ENCODE assay signal across 11 cellular contexts in the genomic region with DNA sequence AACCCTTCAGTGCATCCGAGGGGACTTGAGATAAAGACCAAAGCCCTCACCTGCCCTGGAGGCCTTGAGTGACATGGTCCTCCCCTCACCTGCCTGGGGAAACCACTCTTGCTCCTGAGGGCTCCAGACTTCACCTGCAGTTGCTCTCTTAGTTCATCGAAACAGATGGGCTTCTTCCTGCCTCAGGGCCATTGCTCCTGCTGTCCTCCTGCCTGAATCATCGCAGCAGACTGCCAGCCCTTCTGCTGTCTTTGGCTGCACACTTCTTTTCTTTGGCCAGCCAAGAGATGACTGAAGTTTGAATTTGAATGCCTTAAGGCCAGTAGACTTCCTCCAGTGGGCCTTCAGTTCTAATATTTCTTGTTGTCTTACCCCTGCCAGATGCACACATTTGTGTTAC. TPM values are rescaled to one million over a fixed set of nuclear protein-coding genes. Genes with fewer than 3 reads are reported as not detected.
DNase-seq lines count a peak whose midpoint lies in the region; ATAC-seq, FAIRE-seq and TF ChIP-seq lines count a peak whose summit lies in the region.
"Had no signal": no experiment of that assay in that cellular context is flagged by ENCODE, and none has a peak within 500 bp of the region (broad histone marks: within the 10 kb centered on the region; RNA-seq: fewer than 3 reads in every experiment).

No MANE protein-coding gene starts in this region.

- TF ChIP-seq EP300 in A549 (IDR thresholded peaks at IDR 0.05), result no peak
- TF ChIP-seq EP300 in K562 (IDR thresholded peaks at IDR 0.05; ENCODE audit: low read length), result no peak

- H3K79me2 ChIP-seq in K562 (ENCODE audit: control insufficient read depth, insufficient read depth, low read length), result no peaks in the 10 kb centered on the region

- TF ChIP-seq RAD21 in A549 (conservative IDR thresholded peaks at IDR 0.05 in 1 of 2, IDR thresholded peaks at IDR 0.05 in 1 of 2) (no peak), K562 (CRISPR knock-in tag; conservative IDR thresholded peaks at IDR 0.05 in 1 of 2, IDR thresholded peaks at IDR 0.05 in 1 of 2) (no peak)

- no peak overlapping the region for H3K9ac ChIP-seq in K562 (ENCODE audit: insufficient read depth in 1 of 2, low read depth in 2 of 2, low read length in 2 of 2)

- in situ Hi-C loops in G401 (cut with HindIII; ENCODE audit: low sequenced_read_pairs), result no loop called here
- in situ Hi-C loops in K562 (cut with MboI), result no loop called here

- no peak for ATAC-seq in A549
- ATAC-seq in K562, result no peak
- no peak for ATAC-seq in HG03175 (IDR thresholded peaks at IDR 0.05; ENCODE audit: unreplicated experiment)

- no peak overlapping the region for H3K4me3 ChIP-seq in A549
- no peak overlapping the region for H3K4me3 ChIP-seq in K562
- no peak overlapping the region for H3K4me3 ChIP-seq in Peyer's patch
- H3K4me3 ChIP-seq: heart left ventricle had no signal

- CTCF ChIA-PET in A549 (lab: Yijun Ruan, JAX), result interaction anchor here (0.9 kb wide), 1 partner anchor 566 kb away, joined by 4 read pairs; no protein-coding TSS in a partner anchor
- CTCF ChIA-PET in K562 (lab: Yijun Ruan, JAX; ENCODE audit: low intra/inter-chr PET ratio), result interaction anchor here (0.6 kb wide), 1 partner anchor 908 kb away, joined by 3 read pairs; no protein-coding TSS in a partner anchor

- TF ChIP-seq POLR2A in A549 (IDR thresholded peaks at IDR 0.05; ENCODE audit: low read length) (no peak), K562 (conservative IDR thresholded peaks at IDR 0.05) (no peak), Peyer's patch (IDR thresholded peaks at IDR 0.05) (no peak)

- no peaks in the 10 kb centered on the region for H3K9me1 ChIP-seq in K562 (ENCODE audit: control insufficient read depth, insufficient read depth, low read length)

- H3K4me1 ChIP-seq in A549 (peaks cover 19% of the 10 kb centered on the region), K562 (replicated peaks in 1 of 2; ENCODE audit: control insufficient read depth in 2 of 2, insufficient read depth in 2 of 2, low read length in 2 of 2) (peaks cover 0 to 19% of the 10 kb centered on the region in 2 experiments; a peak in 4 of 5 replicates), Peyer's patch (peaks cover 0 to 19% (median 2%) of the 10 kb centered on the region in 4 donors)

- no TSS peak for BruUV-seq in K562 (replicated peaks; lab: Mats Ljungman, UMichigan)

- POLR2A ChIA-PET in A549 (lab: Yijun Ruan, JAX), result no interaction called here
- POLR2A ChIA-PET in K562 (lab: Yijun Ruan, JAX), result interaction anchor here (1.1 to 2.0 kb wide), 4 partner anchors 11 to 201 kb away, joined by 3 to 9 read pairs (median 6); no protein-coding TSS in a partner anchor

- no peaks in the 10 kb centered on the region for H4K20me1 ChIP-seq in K562 (replicated peaks; ENCODE audit: control insufficient read depth, insufficient read depth, low read length)

- H3K27ac ChIP-seq in A549 (peak overlapping the region; percentile 71 to 74; a peak in 4 of 6 replicates), K562 (ENCODE audit: extremely low read depth, low read depth, low read length) (no peak overlapping the region), Peyer's patch (peak overlapping the region in 2 of 4 donors; percentile 74)

- 92% methylated on average over 3 of the region's 3 CpGs for WGBS in A549 (ENCODE audit: missing lambda C conversion rate)
- 39% methylated on average over 3 of the region's 3 CpGs for WGBS in K562 (ENCODE audit: insufficient coverage, low coverage, missing lambda C conversion rate)

- H2AFZ ChIP-seq in K562 (ENCODE audit: low read depth, low read length), result peak overlapping the region; percentile 88

- DNase-seq in A549 (ENCODE audit: low read depth in 1 of 2, low spot score in 1 of 2) (no peak), G401 (ENCODE audit: low spot score) (peak; percentile 25), K562 (ENCODE audit: extremely low read depth in 1 of 4, low spot score in 3 of 4) (no peak), islet precursor cell (peak; percentile 60), Peyer's patch (no peak), NCI-H748 treated with DMSO at 0.1 percent for 48 hours (lab: John Stamatoyannopoulos, UW) (no peak), NCI-H748 (lab: John Stamatoyannopoulos, UW; ENCODE audit: unreplicated experiment) (no peak)
- DNase-seq: activated naive CD4-positive, alpha-beta T cell treated with anti-CD3 and anti-CD28 coated beads, Interleukin-2, amount 50 U/mL, for 16 hours; effector CD4-positive, alpha-beta T cell had no signal

- H3K4me2 ChIP-seq in A549 (no peak overlapping the region), K562 (ENCODE audit: insufficient read depth, low read length) (no peak overlapping the region)

- TF ChIP-seq CTCF in A549 (IDR thresholded peaks at IDR 0.05) (no peak), K562 (IDR thresholded peaks at IDR 0.05 in 2 of 3, conservative IDR thresholded peaks at IDR 0.05 in 1 of 3; ENCODE audit: insufficient read depth in 2 of 3, low read depth in 1 of 3, low read length in 3 of 3) (no peak), Peyer's patch (IDR thresholded peaks at IDR 0.05) (no peak)

- H3K27me3 ChIP-seq in K562 (ENCODE audit: control insufficient read depth in 2 of 2, insufficient read depth in 2 of 2, low read length in 2 of 2), result no peaks in the 10 kb centered on the region
- H3K27me3 ChIP-seq in Peyer's patch, result no peaks in the 10 kb centered on the region
- H3K27me3 ChIP-seq: heart left ventricle had no signal

- no peak for FAIRE-seq in A549 (lab: Jason Lieb, UNC)
- peak; percentile 42 for FAIRE-seq in K562 (lab: Jason Lieb, UNC)

- intact Hi-C loops in K562 (cut with micrococcal nuclease), result loop anchor here (10.0 kb wide), 1 partner anchor 200 kb away; no protein-coding TSS in a partner anchor

- H3K9me3 ChIP-seq in A549, result no peaks in the 10 kb centered on the region
- no peaks in the 10 kb centered on the region for H3K9me3 ChIP-seq in K562 (replicated peaks; ENCODE audit: control insufficient read depth, insufficient read depth, low read depth, low read length)
- H3K9me3 ChIP-seq in Peyer's patch, result no peaks in the 10 kb centered on the region
- H3K9me3 ChIP-seq: heart left ventricle had no signal

- no peaks in the 10 kb centered on the region for H3K36me3 ChIP-seq in K562 (ENCODE audit: control insufficient read depth, insufficient read depth, low read length)
- H3K36me3 ChIP-seq in Peyer's patch, result no peaks in the 10 kb centered on the region
- H3K36me3 ChIP-seq: heart left ventricle had no signal

TF ChIP-seq in A549, 52 proteins besides CTCF, POLR2A, EP300 and RAD21 (continues in another document):
- TF ChIP-seq JUNB (IDR thresholded peaks at IDR 0.05) (no peak), ZFP36 (IDR thresholded peaks at IDR 0.05; ENCODE audit: borderline replicate concordance, partially characterized antibody) (no peak)
- TF ChIP-seq, protein P1, sequence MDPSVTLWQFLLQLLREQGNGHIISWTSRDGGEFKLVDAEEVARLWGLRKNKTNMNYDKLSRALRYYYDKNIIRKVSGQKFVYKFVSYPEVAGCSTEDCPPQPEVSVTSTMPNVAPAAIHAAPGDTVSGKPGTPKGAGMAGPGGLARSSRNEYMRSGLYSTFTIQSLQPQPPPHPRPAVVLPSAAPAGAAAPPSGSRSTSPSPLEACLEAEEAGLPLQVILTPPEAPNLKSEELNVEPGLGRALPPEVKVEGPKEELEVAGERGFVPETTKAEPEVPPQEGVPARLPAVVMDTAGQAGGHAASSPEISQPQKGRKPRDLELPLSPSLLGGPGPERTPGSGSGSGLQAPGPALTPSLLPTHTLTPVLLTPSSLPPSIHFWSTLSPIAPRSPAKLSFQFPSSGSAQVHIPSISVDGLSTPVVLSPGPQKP (IDR thresholded peaks at IDR 0.05; ENCODE audit: low read depth, low read length), result no peak

TF ChIP-seq in K562, 482 proteins besides CTCF, POLR2A, EP300 and RAD21 (continues in another document):
- TF ChIP-seq DPF2 (IDR thresholded peaks at IDR 0.05), result no peak
- TF ChIP-seq TAL1 (IDR thresholded peaks at IDR 0.05), result no peak
- no peak for TF ChIP-seq ZNF644 (tag; IDR thresholded peaks at IDR 0.05; ENCODE audit: low read depth)
- no peak for TF ChIP-seq SIX5 (IDR thresholded peaks at IDR 0.05; ENCODE audit: borderline replicate concordance in 1 of 2, insufficient read depth in 1 of 2, low read depth in 1 of 2, low read length in 2 of 2)
- TF ChIP-seq TAF7 (tag; IDR thresholded peaks at IDR 0.05), result no peak
- TF ChIP-seq TCFL5 (CRISPR knock-in tag; conservative IDR thresholded peaks at IDR 0.05), result no peak

RNA-seq across cellular contexts. Expression of gene SGK1, which starts 56.6 kb away (rescaled TPM):
- 131 and 133 TPM in 2 replicates for polyA plus RNA-seq in A549 (2011; rRNA removed)
- polyA plus RNA-seq in A549 (2012; cell fraction: cytosol; rRNA removed), result 105 and 117 TPM in 2 replicates
- 226 and 278 TPM in 2 replicates for polyA plus RNA-seq in A549 (2012; cell fraction: nucleus; rRNA removed)
- polyA plus RNA-seq in A549 (2017; fragmentation: RNase III; extraction: RNeasy Plus Mini Kit Qiagen cat#74134 plus additional on column Dnase treatment), result 32.0 to 41.5 TPM (median 41.3 TPM) in 3 replicates
- 143 and 146 TPM in 2 replicates for polyA minus RNA-seq in A549 (2011; rRNA and poly(A)+ RNA removed)
- 3.9 and 4.8 TPM in 2 replicates for total RNA-seq in G401 (2014; rRNA removed; shearing (Covaris generic))
- 35.0 and 54.6 TPM in 2 replicates for total RNA-seq in K562 (2011; cell fraction: chromatin; rRNA removed; ENCODE audit: low replicate concordance)
- 17.8 and 31.9 TPM in 2 replicates for total RNA-seq in K562 (2011; cell fraction: nucleolus; rRNA removed)
- total RNA-seq in K562 (2011; cell fraction: nucleoplasm; rRNA removed), result 34.4 and 40.1 TPM in 2 replicates
- total RNA-seq in K562 (2014; rRNA removed), result 4.9 and 7.7 TPM in 2 replicates
- total RNA-seq in K562 (2014; rRNA removed; fragmentation: Illumina TruSeq; extraction: Trizol), result 3.7 and 4.1 TPM in 2 replicates
- total RNA-seq in K562 (2015; rRNA removed; fragmentation: Illumina TruSeq; extraction: Trizol), result 5.0 and 7.2 TPM in 2 replicates
- total RNA-seq in K562 (2021), result 3.7 and 4.3 TPM in 2 replicates
- polyA plus RNA-seq in K562 (2011; rRNA removed), result 3.5 and 3.8 TPM in 2 replicates
- polyA plus RNA-seq in K562 (2011; cell fraction: cytosol; rRNA removed), result 3.9 and 4.2 TPM in 2 replicates
- 29.7 and 31.8 TPM in 2 replicates for polyA plus RNA-seq in K562 (2011; cell fraction: nucleus; rRNA removed)
- polyA plus RNA-seq in K562 (2012), result 8.4 and 8.8 TPM in 2 replicates
- 3.3 and 3.9 TPM in 2 replicates for polyA plus RNA-seq in K562 (2014; fragmentation: Illumina TruSeq; extraction: Trizol)
- polyA plus RNA-seq in K562 (2014; fragmentation: Nextera tagmentation; extraction: Ambion mirVana), result 1 to 10 TPM; 3.5 to 3.9 TPM
- polyA plus RNA-seq in K562 (2014; rRNA removed), result 4.5 and 7.8 TPM in 2 replicates
- 5.2 and 6.6 TPM in 2 replicates for polyA minus RNA-seq in K562 (2011; rRNA and poly(A)+ RNA removed)
- 6.8 and 10.6 TPM in 2 replicates for polyA minus RNA-seq in K562 (2011; cell fraction: cytosol; rRNA and poly(A)+ RNA removed)
- polyA minus RNA-seq in K562 (2011; cell fraction: nucleus; rRNA and poly(A)+ RNA removed), result 23.8 and 32.1 TPM in 2 replicates
- total RNA-seq in Peyer's patch, result 1,000 to 10,000 TPM in 2 of 4 donors, 100 to 1,000 TPM in 2; 172 to 1,533 (median 978) TPM

Comparison
In these comparisons a context has a peak if more than half of its experiments do, and no peak if none do; other contexts are left out.
1. DNase-seq: peak in G401 (single experiment) and islet precursor cell (single experiment); none in A549 (0 of 2), K562 (0 of 4), Peyer's patch (0 of 3), NCI-H748 treated with DMSO at 0.1 percent for 48 hours (single experiment) and NCI-H748 (single experiment).